ENCODE assay signal across 2 cellular contexts in the genomic region with DNA sequence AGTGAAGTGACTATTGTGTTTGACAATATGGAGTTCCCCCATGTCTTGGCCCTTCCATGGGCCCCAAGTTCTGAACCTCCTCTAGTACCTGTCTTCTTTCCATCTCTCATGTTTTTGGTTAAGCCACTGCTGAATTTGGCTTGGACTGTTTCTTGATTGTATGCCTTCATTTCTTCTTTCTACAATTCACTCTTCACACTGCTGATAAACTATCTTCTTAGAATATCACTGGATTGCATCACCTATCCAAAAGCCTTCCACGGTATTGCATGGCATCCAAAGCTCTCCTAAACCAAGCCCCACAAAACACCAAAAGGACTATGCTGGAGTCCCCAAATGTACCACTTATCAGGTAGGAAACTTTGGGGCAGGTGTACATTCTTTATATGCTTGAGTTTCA.
A peak's percentile ranks its signal among the peaks of the same experiment; 100 is the strongest.
TF ChIP-seq lines count a peak whose summit lies in the region.

No MANE protein-coding gene starts in this region.

TF ChIP-seq in HepG2, 621 proteins besides CTCF, POLR2A, EP300 and RAD21:
- TF ChIP-seq, protein P1, sequence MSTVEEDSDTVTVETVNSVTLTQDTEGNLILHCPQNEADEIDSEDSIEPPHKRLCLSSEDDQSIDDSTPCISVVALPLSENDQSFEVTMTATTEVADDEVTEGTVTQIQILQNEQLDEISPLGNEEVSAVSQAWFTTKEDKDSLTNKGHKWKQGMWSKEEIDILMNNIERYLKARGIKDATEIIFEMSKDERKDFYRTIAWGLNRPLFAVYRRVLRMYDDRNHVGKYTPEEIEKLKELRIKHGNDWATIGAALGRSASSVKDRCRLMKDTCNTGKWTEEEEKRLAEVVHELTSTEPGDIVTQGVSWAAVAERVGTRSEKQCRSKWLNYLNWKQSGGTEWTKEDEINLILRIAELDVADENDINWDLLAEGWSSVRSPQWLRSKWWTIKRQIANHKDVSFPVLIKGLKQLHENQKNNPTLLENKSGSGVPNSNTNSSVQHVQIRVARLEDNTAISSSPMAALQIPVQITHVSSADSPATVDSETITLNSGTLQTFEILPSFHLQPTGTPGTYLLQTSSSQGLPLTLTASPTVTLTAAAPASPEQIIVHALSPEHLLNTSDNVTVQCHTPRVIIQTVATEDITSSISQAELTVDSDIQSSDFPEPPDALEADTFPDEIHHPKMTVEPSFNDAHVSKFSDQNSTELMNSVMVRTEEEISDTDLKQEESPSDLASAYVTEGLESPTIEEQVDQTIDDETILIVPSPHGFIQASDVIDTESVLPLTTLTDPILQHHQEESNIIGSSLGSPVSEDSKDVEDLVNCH (CRISPR knock-in tag; IDR thresholded peaks at IDR 0.05) = no peak
- TF ChIP-seq, protein P2, sequence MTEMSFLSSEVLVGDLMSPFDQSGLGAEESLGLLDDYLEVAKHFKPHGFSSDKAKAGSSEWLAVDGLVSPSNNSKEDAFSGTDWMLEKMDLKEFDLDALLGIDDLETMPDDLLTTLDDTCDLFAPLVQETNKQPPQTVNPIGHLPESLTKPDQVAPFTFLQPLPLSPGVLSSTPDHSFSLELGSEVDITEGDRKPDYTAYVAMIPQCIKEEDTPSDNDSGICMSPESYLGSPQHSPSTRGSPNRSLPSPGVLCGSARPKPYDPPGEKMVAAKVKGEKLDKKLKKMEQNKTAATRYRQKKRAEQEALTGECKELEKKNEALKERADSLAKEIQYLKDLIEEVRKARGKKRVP (CRISPR knock-in tag; IDR thresholded peaks at IDR 0.05) = peak in 1 of 2 experiments; percentile 19; a peak in 1 of 4 replicates
- TF ChIP-seq CEBPB (IDR thresholded peaks at IDR 0.05; ENCODE audit: borderline replicate concordance, low read depth, low read length) = peak; percentile 48; the same call in 1 of the 2 replicates

TF ChIP-seq in K562, 482 proteins besides CTCF, POLR2A, EP300 and RAD21 (continues in another document):
- TF ChIP-seq MYC (IDR thresholded peaks at IDR 0.05; ENCODE audit: low read depth, low read length) = peak; percentile 61; the same call in 1 of the 2 replicates
- TF ChIP-seq MYC (CRISPR knock-in tag; IDR thresholded peaks at IDR 0.05; ENCODE audit: borderline replicate concordance, low read depth) = no peak
- TF ChIP-seq MBD2 (IDR thresholded peaks at IDR 0.05; ENCODE audit: borderline replicate concordance, low read depth) = no peak
- TF ChIP-seq DIDO1 (tag; IDR thresholded peaks at IDR 0.05; ENCODE audit: low read depth) = peak; percentile 50; the same call in 1 of the 2 replicates
- no peak for TF ChIP-seq IRF1 (CRISPR knock-in tag; IDR thresholded peaks at IDR 0.05; ENCODE audit: borderline replicate concordance)
- no peak for TF ChIP-seq RBM14 (IDR thresholded peaks at IDR 0.05; ENCODE audit: borderline replicate concordance, insufficient read depth, low read depth, low read length)
- TF ChIP-seq HLTF (IDR thresholded peaks at IDR 0.05) = no peak
- no peak for TF ChIP-seq NBN (IDR thresholded peaks at IDR 0.05; ENCODE audit: low read depth)
- peak; percentile 82; the same call in 1 of the 2 replicates for TF ChIP-seq ZNF175 (CRISPR knock-in tag; IDR thresholded peaks at IDR 0.05; ENCODE audit: low read depth)
- peak; percentile 22; the same call in 1 of the 2 replicates for TF ChIP-seq RBFOX2 (IDR thresholded peaks at IDR 0.05; ENCODE audit: low read depth, low read length)
- TF ChIP-seq, protein P3, sequence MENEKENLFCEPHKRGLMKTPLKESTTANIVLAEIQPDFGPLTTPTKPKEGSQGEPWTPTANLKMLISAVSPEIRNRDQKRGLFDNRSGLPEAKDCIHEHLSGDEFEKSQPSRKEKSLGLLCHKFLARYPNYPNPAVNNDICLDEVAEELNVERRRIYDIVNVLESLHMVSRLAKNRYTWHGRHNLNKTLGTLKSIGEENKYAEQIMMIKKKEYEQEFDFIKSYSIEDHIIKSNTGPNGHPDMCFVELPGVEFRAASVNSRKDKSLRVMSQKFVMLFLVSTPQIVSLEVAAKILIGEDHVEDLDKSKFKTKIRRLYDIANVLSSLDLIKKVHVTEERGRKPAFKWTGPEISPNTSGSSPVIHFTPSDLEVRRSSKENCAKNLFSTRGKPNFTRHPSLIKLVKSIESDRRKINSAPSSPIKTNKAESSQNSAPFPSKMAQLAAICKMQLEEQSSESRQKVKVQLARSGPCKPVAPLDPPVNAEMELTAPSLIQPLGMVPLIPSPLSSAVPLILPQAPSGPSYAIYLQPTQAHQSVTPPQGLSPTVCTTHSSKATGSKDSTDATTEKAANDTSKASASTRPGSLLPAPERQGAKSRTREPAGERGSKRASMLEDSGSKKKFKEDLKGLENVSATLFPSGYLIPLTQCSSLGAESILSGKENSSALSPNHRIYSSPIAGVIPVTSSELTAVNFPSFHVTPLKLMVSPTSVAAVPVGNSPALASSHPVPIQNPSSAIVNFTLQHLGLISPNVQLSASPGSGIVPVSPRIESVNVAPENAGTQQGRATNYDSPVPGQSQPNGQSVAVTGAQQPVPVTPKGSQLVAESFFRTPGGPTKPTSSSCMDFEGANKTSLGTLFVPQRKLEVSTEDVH (IDR thresholded peaks at IDR 0.05; ENCODE audit: low read depth, partially characterized antibody) = no peak
- TF ChIP-seq, protein P4, sequence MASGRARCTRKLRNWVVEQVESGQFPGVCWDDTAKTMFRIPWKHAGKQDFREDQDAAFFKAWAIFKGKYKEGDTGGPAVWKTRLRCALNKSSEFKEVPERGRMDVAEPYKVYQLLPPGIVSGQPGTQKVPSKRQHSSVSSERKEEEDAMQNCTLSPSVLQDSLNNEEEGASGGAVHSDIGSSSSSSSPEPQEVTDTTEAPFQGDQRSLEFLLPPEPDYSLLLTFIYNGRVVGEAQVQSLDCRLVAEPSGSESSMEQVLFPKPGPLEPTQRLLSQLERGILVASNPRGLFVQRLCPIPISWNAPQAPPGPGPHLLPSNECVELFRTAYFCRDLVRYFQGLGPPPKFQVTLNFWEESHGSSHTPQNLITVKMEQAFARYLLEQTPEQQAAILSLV (tag; IDR thresholded peaks at IDR 0.05) = 0 out of 2 replicates have a peak, but pooled peaks have one; percentile 33
- 0 out of 2 replicates have a peak, but pooled peaks have one; percentile 27 for TF ChIP-seq JUN (IDR thresholded peaks at IDR 0.05; ENCODE audit: borderline replicate concordance, low read depth, low read length)
- TF ChIP-seq JUN (CRISPR knock-in tag; IDR thresholded peaks at IDR 0.05; ENCODE audit: borderline replicate concordance) = no peak
- peak; percentile 24; the same call in 1 of the 2 replicates for TF ChIP-seq DPF2 (IDR thresholded peaks at IDR 0.05)
- TF ChIP-seq EP400 (IDR thresholded peaks at IDR 0.05) = peak; percentile 36; the same call in 1 of the 2 replicates
- TF ChIP-seq SOX6 (IDR thresholded peaks at IDR 0.05) = peak; percentile 46; the same call in 1 of the 2 replicates
- no peak for TF ChIP-seq DACH1 (IDR thresholded peaks at IDR 0.05; ENCODE audit: partially characterized antibody)
- TF ChIP-seq ZNF584 (CRISPR knock-in tag; IDR thresholded peaks at IDR 0.05; ENCODE audit: low read depth) = peak; percentile 76; the same call in 1 of the 2 replicates
- TF ChIP-seq, protein P5, sequence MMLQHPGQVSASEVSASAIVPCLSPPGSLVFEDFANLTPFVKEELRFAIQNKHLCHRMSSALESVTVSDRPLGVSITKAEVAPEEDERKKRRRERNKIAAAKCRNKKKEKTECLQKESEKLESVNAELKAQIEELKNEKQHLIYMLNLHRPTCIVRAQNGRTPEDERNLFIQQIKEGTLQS (IDR thresholded peaks at IDR 0.05) = peak; percentile 94
- TF ChIP-seq, protein P5 (CRISPR knock-in tag; conservative IDR thresholded peaks at IDR 0.05) = no peak
- TF ChIP-seq TRIM24 (IDR thresholded peaks at IDR 0.05) = peak; percentile 76 to 78; a peak in 3 of 4 replicates
- TF ChIP-seq ZNF24 (IDR thresholded peaks at IDR 0.05) = peak; percentile 95
- no peak for TF ChIP-seq TBP (optimal IDR thresholded peaks at IDR 0.05; ENCODE audit: low read depth, low read length)
- TF ChIP-seq, protein P2 (CRISPR knock-in tag; IDR thresholded peaks at IDR 0.05) = peak; percentile 90
- peak; percentile 76 for TF ChIP-seq CEBPB (tag; IDR thresholded peaks at IDR 0.05)
- TF ChIP-seq ZKSCAN8 (CRISPR knock-in tag; IDR thresholded peaks at IDR 0.05) = 0 out of 2 replicates have a peak, but pooled peaks have one; percentile 11
- TF ChIP-seq SFPQ (IDR thresholded peaks at IDR 0.05; ENCODE audit: low read depth, low read length) = no peak
- TF ChIP-seq, protein P6, sequence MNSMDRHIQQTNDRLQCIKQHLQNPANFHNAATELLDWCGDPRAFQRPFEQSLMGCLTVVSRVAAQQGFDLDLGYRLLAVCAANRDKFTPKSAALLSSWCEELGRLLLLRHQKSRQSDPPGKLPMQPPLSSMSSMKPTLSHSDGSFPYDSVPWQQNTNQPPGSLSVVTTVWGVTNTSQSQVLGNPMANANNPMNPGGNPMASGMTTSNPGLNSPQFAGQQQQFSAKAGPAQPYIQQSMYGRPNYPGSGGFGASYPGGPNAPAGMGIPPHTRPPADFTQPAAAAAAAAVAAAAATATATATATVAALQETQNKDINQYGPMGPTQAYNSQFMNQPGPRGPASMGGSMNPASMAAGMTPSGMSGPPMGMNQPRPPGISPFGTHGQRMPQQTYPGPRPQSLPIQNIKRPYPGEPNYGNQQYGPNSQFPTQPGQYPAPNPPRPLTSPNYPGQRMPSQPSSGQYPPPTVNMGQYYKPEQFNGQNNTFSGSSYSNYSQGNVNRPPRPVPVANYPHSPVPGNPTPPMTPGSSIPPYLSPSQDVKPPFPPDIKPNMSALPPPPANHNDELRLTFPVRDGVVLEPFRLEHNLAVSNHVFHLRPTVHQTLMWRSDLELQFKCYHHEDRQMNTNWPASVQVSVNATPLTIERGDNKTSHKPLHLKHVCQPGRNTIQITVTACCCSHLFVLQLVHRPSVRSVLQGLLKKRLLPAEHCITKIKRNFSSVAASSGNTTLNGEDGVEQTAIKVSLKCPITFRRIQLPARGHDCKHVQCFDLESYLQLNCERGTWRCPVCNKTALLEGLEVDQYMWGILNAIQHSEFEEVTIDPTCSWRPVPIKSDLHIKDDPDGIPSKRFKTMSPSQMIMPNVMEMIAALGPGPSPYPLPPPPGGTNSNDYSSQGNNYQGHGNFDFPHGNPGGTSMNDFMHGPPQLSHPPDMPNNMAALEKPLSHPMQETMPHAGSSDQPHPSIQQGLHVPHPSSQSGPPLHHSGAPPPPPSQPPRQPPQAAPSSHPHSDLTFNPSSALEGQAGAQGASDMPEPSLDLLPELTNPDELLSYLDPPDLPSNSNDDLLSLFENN (IDR thresholded peaks at IDR 0.05; ENCODE audit: low read depth in 2 of 2, low read length in 2 of 2) = no peak
- peak; percentile 79 for TF ChIP-seq ZNF589 (CRISPR knock-in tag; IDR thresholded peaks at IDR 0.05; ENCODE audit: low read depth)
- no peak for TF ChIP-seq ZBTB2 (IDR thresholded peaks at IDR 0.05)
- TF ChIP-seq POLR2H (tag; IDR thresholded peaks at IDR 0.05; ENCODE audit: low read depth) = peak; percentile 85
- no peak for TF ChIP-seq SMAD1 (IDR thresholded peaks at IDR 0.05; ENCODE audit: low read depth, low read length, partially characterized antibody)
- TF ChIP-seq MCM2 (IDR thresholded peaks at IDR 0.05; ENCODE audit: low read depth) = no peak
- TF ChIP-seq ZC3H4 (CRISPR knock-in tag; IDR thresholded peaks at IDR 0.05; ENCODE audit: borderline replicate concordance) = no peak
- TF ChIP-seq ETV1 (tag; conservative IDR thresholded peaks at IDR 0.05; ENCODE audit: low read depth) = no peak
- peak; percentile 63 for TF ChIP-seq CEBPG (CRISPR knock-in tag; IDR thresholded peaks at IDR 0.05)
- peak; percentile 94 to 96 for TF ChIP-seq CEBPG (tag; conservative IDR thresholded peaks at IDR 0.05 in 1 of 2, IDR thresholded peaks at IDR 0.05 in 1 of 2)
- TF ChIP-seq FOSL1 (tag; conservative IDR thresholded peaks at IDR 0.05) = 0 out of 2 replicates have a peak, but pooled peaks have one; percentile 11
- no peak for TF ChIP-seq FOXM1 (IDR thresholded peaks at IDR 0.05; ENCODE audit: low read depth)
- no peak for TF ChIP-seq FOXM1 (CRISPR knock-in tag; IDR thresholded peaks at IDR 0.05; ENCODE audit: low read depth)
- TF ChIP-seq JUND (IDR thresholded peaks at IDR 0.05; ENCODE audit: borderline replicate concordance, low read depth, low read length) = peak; percentile 66
- TF ChIP-seq JUND (tag; IDR thresholded peaks at IDR 0.05; ENCODE audit: borderline replicate concordance, low read depth, low read length) = no peak
- TF ChIP-seq ATF7 (IDR thresholded peaks at IDR 0.05) = peak; percentile 69; the same call in 1 of the 2 replicates
